8 cellular contexts compared by ENCODE assay signal in the genomic region with DNA sequence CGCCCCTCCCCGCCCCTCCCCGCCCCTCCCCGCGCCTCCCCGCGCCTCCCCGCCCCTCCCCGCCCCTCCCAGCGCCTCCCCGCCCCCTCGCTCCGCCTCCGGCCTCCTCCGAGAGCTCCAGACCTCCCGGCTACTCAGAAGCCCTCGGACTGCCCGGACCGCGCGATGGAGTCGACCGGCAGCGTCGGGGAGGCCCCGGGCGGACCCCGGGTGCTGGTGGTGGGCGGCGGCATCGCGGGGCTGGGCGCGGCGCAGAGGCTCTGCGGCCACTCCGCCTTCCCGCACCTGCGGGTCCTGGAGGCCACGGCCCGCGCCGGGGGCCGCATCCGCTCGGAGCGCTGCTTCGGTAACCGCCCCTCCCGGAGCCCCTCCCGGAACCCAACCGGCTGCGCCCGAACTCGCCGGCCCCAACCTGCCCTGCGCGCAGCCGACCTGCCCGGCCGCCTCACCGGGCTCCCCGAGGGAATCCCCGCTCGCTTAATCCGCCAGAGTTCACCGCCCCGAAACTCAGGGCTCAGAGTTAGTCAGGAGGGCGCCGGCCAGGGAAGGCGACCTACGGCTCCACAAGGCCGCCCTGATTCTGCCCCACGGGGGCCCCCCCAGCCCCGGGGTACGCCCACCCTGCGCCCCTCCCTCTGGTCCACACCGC. TPM values are rescaled to one million over a fixed set of nuclear protein-coding genes. Genes with fewer than 3 reads are reported as not detected.
DNase-seq lines count a peak whose midpoint lies in the region; ATAC-seq and TF ChIP-seq lines count a peak whose summit lies in the region.

A gene (plus strand): TSS at position 111 of the 649 bp plus-strand sequence. CDS start 55 bp downstream, at position 166.

- H3K4me1 ChIP-seq in muscle layer of colon (ENCODE audit: insufficient read depth, low read length) (peaks cover 11% of the 10 kb centered on the region), thoracic aorta (ENCODE audit: control insufficient read depth in 1 of 2, low read depth in 2 of 2) (peaks cover 8 to 25% of the 10 kb centered on the region in 2 donors)

- H3K27ac ChIP-seq in muscle layer of colon (ENCODE audit: low read depth, low read length) (peak within 1 kb of the TSS; percentile 86), thoracic aorta (peak within 1 kb of the TSS; percentile 58 to 70)

- no peak for TF ChIP-seq CTCF in GM12864 (IDR thresholded peaks at IDR 0.05; ENCODE audit: low read depth, low read length, missing control alignments)
- TF ChIP-seq CTCF in thoracic aorta (IDR thresholded peaks at IDR 0.05): no peak

- DNase-seq in GM12864 (ENCODE audit: low read depth) (no peak), M059J (ENCODE audit: low read depth) (peak; percentile 42), activated T-cell treated with anti-CD3 and anti-CD28 coated beads for 48 hours (ENCODE audit: low read depth) (peak; percentile 65), thoracic aorta (ENCODE audit: low spot score) (no peak), NCI-H1105 (lab: John Stamatoyannopoulos, UW) (no peak)

- peak within 1 kb of the TSS; percentile 20 for H3K9ac ChIP-seq in muscle layer of colon (ENCODE audit: low read length)

- no peaks in the 10 kb centered on the region for H3K36me3 ChIP-seq in muscle layer of colon (ENCODE audit: insufficient read depth, low read length)
- no peaks in the 10 kb centered on the region for H3K36me3 ChIP-seq in thoracic aorta

- H3K9me3 ChIP-seq in muscle layer of colon (ENCODE audit: low read length) (no peaks in the 10 kb centered on the region), thoracic aorta (no peaks in the 10 kb centered on the region)

- ATAC-seq in GM21825 (IDR thresholded peaks at IDR 0.05; ENCODE audit: unreplicated experiment) (peak; percentile 56), esophagus mucosa (peak; percentile 85), thoracic aorta (ENCODE audit: insufficient number of reproducible peaks, low FRiP score, low read depth) (no peak)

- no peaks in the 10 kb centered on the region for H3K27me3 ChIP-seq in muscle layer of colon (ENCODE audit: control insufficient read depth in 1 of 2, insufficient read depth in 2 of 2, low read length in 2 of 2)
- H3K27me3 ChIP-seq in thoracic aorta (replicated peaks; ENCODE audit: insufficient read depth): no peaks in the 10 kb centered on the region

- H3K4me3 ChIP-seq in GM12864 (ENCODE audit: low read depth, low read length) (peak within 1 kb of the TSS; percentile 75), muscle layer of colon (ENCODE audit: low read depth in 1 of 2, low read length in 2 of 2) (peak within 1 kb of the TSS; percentile 82 to 87), thoracic aorta (peak within 1 kb of the TSS; percentile 97)

RNA-seq across cellular contexts. Expression of the gene that starts here (rescaled TPM):
- 2.1 and 4.0 TPM in 2 replicates for total RNA-seq in M059J (2014; rRNA removed; shearing (Covaris generic))
- total RNA-seq in esophagus mucosa (11.3 TPM), thoracic aorta (1 to 10 TPM; 7.0 to 9.1 TPM)

Comparison
In these comparisons a context has a peak if more than half of its experiments do, and no peak if none do; other contexts are left out.
1. DNase-seq: peak in M059J (single experiment) and activated T-cell treated with anti-CD3 and anti-CD28 coated beads for 48 hours (single experiment); none in GM12864 (single experiment), thoracic aorta (single experiment) and NCI-H1105 (single experiment).
2. Peak in every context shown above with its lines, with median percentiles within 50 percentile points of each other: H3K4me3 ChIP-seq.